Comparison of ENCODE assay signal across 1 cellular context in genomic region chr2:8629402-8629801, GRCh38.
TF ChIP-seq lines count a peak whose summit lies in the region.

No MANE protein-coding gene starts in this region.

TF ChIP-seq in HepG2, 621 proteins besides CTCF, POLR2A, EP300 and RAD21 (continued from another document):
- TF ChIP-seq IRF1 (CRISPR knock-in tag; IDR thresholded peaks at IDR 0.05; ENCODE audit: low read depth), result no peak
- no peak for TF ChIP-seq KAT2B (IDR thresholded peaks at IDR 0.05; ENCODE audit: borderline replicate concordance, low read depth, low read length)
- no peak for TF ChIP-seq ZNF264 (CRISPR knock-in tag; IDR thresholded peaks at IDR 0.05)
- TF ChIP-seq PITX1 (CRISPR knock-in tag; IDR thresholded peaks at IDR 0.05), result no peak
- no peak for TF ChIP-seq ZNF619 (CRISPR knock-in tag; IDR thresholded peaks at IDR 0.05)
- no peak for TF ChIP-seq KMT2A (CRISPR knock-in tag; IDR thresholded peaks at IDR 0.05)
- no peak for TF ChIP-seq ZFP37 (CRISPR knock-in tag; IDR thresholded peaks at IDR 0.05; ENCODE audit: borderline replicate concordance)
- TF ChIP-seq SRF (IDR thresholded peaks at IDR 0.05; ENCODE audit: low read depth, low read length), result no peak
- no peak for TF ChIP-seq TARDBP (CRISPR knock-in tag; IDR thresholded peaks at IDR 0.05)
- TF ChIP-seq ZFP36L1 (CRISPR knock-in tag; IDR thresholded peaks at IDR 0.05), result no peak
- TF ChIP-seq KLF12 (CRISPR knock-in tag; IDR thresholded peaks at IDR 0.05; ENCODE audit: borderline replicate concordance), result no peak
- TF ChIP-seq MTF1 (CRISPR knock-in tag; IDR thresholded peaks at IDR 0.05), result no peak
- TF ChIP-seq HNRNPH1 (optimal IDR thresholded peaks at IDR 0.05; ENCODE audit: low read depth, low read length), result no peak
- no peak for TF ChIP-seq YEATS2 (CRISPR knock-in tag; IDR thresholded peaks at IDR 0.05; ENCODE audit: borderline replicate concordance)
- no peak for TF ChIP-seq THAP11 (CRISPR knock-in tag; IDR thresholded peaks at IDR 0.05)
- TF ChIP-seq PCBP1 (IDR thresholded peaks at IDR 0.05; ENCODE audit: borderline replicate concordance, low read depth, low read length), result no peak
- no peak for TF ChIP-seq SMC3 (IDR thresholded peaks at IDR 0.05; ENCODE audit: low read length)
- no peak for TF ChIP-seq ZNF296 (CRISPR knock-in tag; conservative IDR thresholded peaks at IDR 0.05)
- TF ChIP-seq RARG (CRISPR knock-in tag; IDR thresholded peaks at IDR 0.05; ENCODE audit: low read depth), result no peak
- TF ChIP-seq ZNF768 (CRISPR knock-in tag; IDR thresholded peaks at IDR 0.05), result peak; percentile 84
- TF ChIP-seq NFATC3 (CRISPR knock-in tag; IDR thresholded peaks at IDR 0.05), result no peak
- TF ChIP-seq ZNF550 (CRISPR knock-in tag; IDR thresholded peaks at IDR 0.05; ENCODE audit: borderline replicate concordance), result no peak
- TF ChIP-seq TBX2 (CRISPR knock-in tag; IDR thresholded peaks at IDR 0.05; ENCODE audit: borderline replicate concordance), result no peak; the same call in 1 of the 2 replicates
- no peak for TF ChIP-seq DBP (CRISPR knock-in tag; IDR thresholded peaks at IDR 0.05; ENCODE audit: not compliant biosample characterization)
- TF ChIP-seq ZNF121 (CRISPR knock-in tag; IDR thresholded peaks at IDR 0.05), result no peak; the same call in 1 of the 2 replicates
- TF ChIP-seq SALL2 (CRISPR knock-in tag; IDR thresholded peaks at IDR 0.05), result no peak
- TF ChIP-seq NR2C2 (CRISPR knock-in tag; IDR thresholded peaks at IDR 0.05; ENCODE audit: borderline replicate concordance), result no peak
- TF ChIP-seq NR2F1 (CRISPR knock-in tag; IDR thresholded peaks at IDR 0.05), result no peak
- 0 out of 2 replicates have a peak, but pooled peaks have one; percentile 25 for TF ChIP-seq TFE3 (CRISPR knock-in tag; IDR thresholded peaks at IDR 0.05)
- no peak for TF ChIP-seq YY1 (IDR thresholded peaks at IDR 0.05; ENCODE audit: insufficient read depth, insufficient replicate concordance, low read depth, low read length)
- TF ChIP-seq ARHGAP35 (CRISPR knock-in tag; IDR thresholded peaks at IDR 0.05; ENCODE audit: borderline replicate concordance), result no peak
- no peak for TF ChIP-seq ZNF530 (CRISPR knock-in tag; IDR thresholded peaks at IDR 0.05; ENCODE audit: low read depth)
- no peak for TF ChIP-seq ARNT (IDR thresholded peaks at IDR 0.05)
- no peak for TF ChIP-seq ZNF136 (CRISPR knock-in tag; IDR thresholded peaks at IDR 0.05; ENCODE audit: low read depth)
- TF ChIP-seq ZBTB21 (CRISPR knock-in tag; IDR thresholded peaks at IDR 0.05), result no peak
- TF ChIP-seq ZBTB38 (CRISPR knock-in tag; IDR thresholded peaks at IDR 0.05), result no peak
- TF ChIP-seq RFX5 (IDR thresholded peaks at IDR 0.05; ENCODE audit: low read depth, low read length), result no peak
- no peak for TF ChIP-seq ZNF615 (CRISPR knock-in tag; IDR thresholded peaks at IDR 0.05; ENCODE audit: borderline replicate concordance)
- no peak for TF ChIP-seq ZNF639 (CRISPR knock-in tag; conservative IDR thresholded peaks at IDR 0.05)
- no peak for TF ChIP-seq SNAPC2 (CRISPR knock-in tag; IDR thresholded peaks at IDR 0.05)
- no peak for TF ChIP-seq TOE1 (CRISPR knock-in tag; IDR thresholded peaks at IDR 0.05)
- TF ChIP-seq NFIC (IDR thresholded peaks at IDR 0.05; ENCODE audit: low read length), result no peak
- 0 out of 2 replicates have a peak, but pooled peaks have one; percentile 13 for TF ChIP-seq AKAP8 (CRISPR knock-in tag; IDR thresholded peaks at IDR 0.05)
